In genomic region chr5:160448886-160449285, GRCh38 we compare ENCODE assay signal across 31 cellular contexts.
"Had no signal": no experiment of that assay in that cellular context is flagged by ENCODE, and none has a peak within 500 bp of the region (broad histone marks: within the 10 kb centered on the region; RNA-seq: fewer than 3 reads in every experiment).

No MANE protein-coding gene starts in this region.

- H3K36me3 ChIP-seq: adrenal gland, SJSA1 had no signal

- H3K27me3 ChIP-seq: adrenal gland, body of pancreas had no signal

- H3K9me3 ChIP-seq: adrenal gland, body of pancreas, SJSA1, SK-N-SH had no signal

- H3K27ac ChIP-seq: adrenal gland, body of pancreas, SJSA1 had no signal

- H3K4me1 ChIP-seq: adrenal gland, body of pancreas, SJSA1 had no signal

- FAIRE-seq: astrocyte, bronchial epithelial cell, TTC549 had no signal

- H3K4me3 ChIP-seq: adrenal gland, body of pancreas, SJSA1 had no signal

- DNase-seq: activated B cell treated with CpG ODN at 0.5 μM for 24 hours; activated CD4-positive, alpha-beta T cell treated with anti-CD3 and anti-CD28 coated beads for 48 hours; activated CD4-positive, alpha-beta T cell treated with anti-CD3 and anti-CD28 coated beads, Interleukin-2, amount 50 U/mL, for 4 hours; activated CD4-positive, CD25-positive, alpha-beta regulatory T cell treated with anti-CD3 and anti-CD28 coated beads, Interleukin-2, amount 50 U/mL, for 72 hours; activated CD8-positive, alpha-beta T cell treated with anti-CD3 and anti-CD28 coated beads for 36 hours; activated gamma-delta T cell; activated naive CD4-positive, alpha-beta T cell treated with Interleukin-2 at 50 U/mL for 16 hours; activated T-cell treated with anti-CD3 and anti-CD28 coated beads, Interleukin-2, amount 50 U/mL, for 1 hour; activated T-cell treated with anti-CD3 and anti-CD28 coated beads, Interleukin-2, amount 50 U/mL, for 72 hours; adrenal gland; body of pancreas; caudate nucleus; cerebellar nuclear complex; cortex of kidney; Karpas-422; KBM-7; NCI-H1105; NCI-H1417 treated with DMSO at 0.1 percent for 48 hours; NCI-H187 treated with DMSO at 0.1 percent for 48 hours; NCI-H2081; NCI-H2227 treated with DMSO at 0.1 percent for 48 hours; NCI-H446; NCI-H510A treated with DMSO at 0.1 percent for 48 hours; NCI-H774; RPMI8226; SHP77 treated with DMSO at 0.1 percent for 48 hours; SK-N-SH had no signal
